ENCODE assay signal across 1 cellular context in genomic region chr21:43759651-43760050, GRCh38.
TF ChIP-seq lines count a peak whose summit lies in the region.

No MANE protein-coding gene starts in this region.

TF ChIP-seq in IMR-90, 13 proteins besides CTCF, POLR2A, EP300 and RAD21:
- TF ChIP-seq MXI1 (IDR thresholded peaks at IDR 0.05; ENCODE audit: borderline replicate concordance, low read depth, low read length) (no peak), ELK1 (IDR thresholded peaks at IDR 0.05; ENCODE audit: borderline replicate concordance, low read depth, low read length) (no peak), SMC3 (IDR thresholded peaks at IDR 0.05; ENCODE audit: low read depth, low read length) (no peak), FOS (IDR thresholded peaks at IDR 0.05; ENCODE audit: low read depth, low read length) (no peak), RFX5 (IDR thresholded peaks at IDR 0.05; ENCODE audit: low read depth, low read length) (no peak), MAZ (IDR thresholded peaks at IDR 0.05; ENCODE audit: borderline replicate concordance, low read depth, low read length) (no peak), CHD1 (IDR thresholded peaks at IDR 0.05; ENCODE audit: low read depth, low read length) (no peak), CEBPB (IDR thresholded peaks at IDR 0.05; ENCODE audit: low read depth, low read length) (no peak), USF2 (IDR thresholded peaks at IDR 0.05; ENCODE audit: low read depth, low read length) (no peak), NFE2L2 (IDR thresholded peaks at IDR 0.05; ENCODE audit: low read depth, low read length) (no peak), BHLHE40 (IDR thresholded peaks at IDR 0.05; ENCODE audit: low read depth, low read length) (no peak), RCOR1 (IDR thresholded peaks at IDR 0.05; ENCODE audit: insufficient replicate concordance, low read length) (no peak), MAFK (IDR thresholded peaks at IDR 0.05; ENCODE audit: low read depth, low read length) (no peak)
